In the genomic region with DNA sequence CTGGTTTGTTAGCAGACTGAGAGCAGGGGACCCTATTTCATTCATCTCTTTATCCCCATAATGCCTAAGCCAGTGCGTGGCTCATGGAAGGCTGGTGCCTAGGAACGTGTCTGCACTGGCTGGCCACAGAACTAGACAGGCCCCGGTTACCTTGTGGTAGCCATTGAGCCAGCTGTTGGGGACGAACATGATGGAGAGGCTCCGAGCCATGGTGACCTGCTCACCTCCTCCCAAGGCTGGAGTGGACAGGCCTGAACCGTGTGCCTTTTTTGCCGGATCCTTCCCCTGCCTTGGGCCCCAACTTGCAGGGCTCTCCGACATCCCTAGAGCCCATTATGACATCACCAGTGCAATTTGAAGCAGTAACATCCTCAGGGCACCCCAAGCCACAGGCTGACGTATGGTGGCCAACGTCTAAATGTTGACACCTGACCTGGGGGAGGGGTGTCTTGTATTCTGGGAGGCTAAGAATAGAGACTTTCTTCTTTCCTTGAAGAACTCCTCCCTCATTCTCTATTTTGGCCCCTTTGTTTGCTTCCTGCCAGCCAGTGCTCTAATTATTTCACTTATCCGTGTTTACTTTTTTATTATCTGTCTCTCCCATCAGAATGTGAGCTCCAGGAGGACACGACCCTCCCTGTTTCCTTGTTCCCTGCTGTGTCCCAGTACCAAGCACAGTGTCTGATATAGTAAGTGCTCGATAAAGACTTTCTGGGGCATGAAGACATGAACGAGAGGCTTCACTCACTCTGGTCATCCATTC, we compare ENCODE assay signal across 15 cellular contexts. TPM values are rescaled to one million over a fixed set of nuclear protein-coding genes. Genes with fewer than 3 reads are reported as not detected.
A peak's percentile ranks its signal among the peaks of the same experiment; 100 is the strongest.
DNase-seq lines count a peak whose midpoint lies in the region; ATAC-seq and TF ChIP-seq lines count a peak whose summit lies in the region.
"Had no signal": no experiment of that assay in that cellular context is flagged by ENCODE, and none has a peak within 500 bp of the region (broad histone marks: within the 10 kb centered on the region; RNA-seq: fewer than 3 reads in every experiment).

No MANE protein-coding gene starts in this region.

- intact Hi-C loops in Panc1 (cut with micrococcal nuclease; ENCODE audit: unreplicated experiment), result no loop called here

- BruUV-seq in Panc1 (replicated peaks; lab: Mats Ljungman, UMichigan), result no TSS peak

- DNase-seq in COLO668 (lab: John Stamatoyannopoulos, UW; ENCODE audit: unreplicated experiment) (peak; percentile 26), Panc1 (ENCODE audit: low read depth, low spot score) (no peak), myocyte (ENCODE audit: low read depth) (peak; percentile 47), DMS79 (lab: John Stamatoyannopoulos, UW) (no peak), GM20000 (ENCODE audit: low spot score) (no peak)
- peak; percentile 18 for DNase-seq in Jurkat, Clone E6-1 (ENCODE audit: low read depth, low spot score)
- DNase-seq: activated CD4-positive, alpha-beta T cell treated with anti-CD3 and anti-CD28 coated beads, Interleukin-2, amount 50 U/mL, for 48 hours; activated T-cell treated with anti-CD3 and anti-CD28 coated beads, Interleukin-2, amount 50 U/mL, for 24 hours; dermis blood vessel endothelial cell; left ventricle myocardium inferior; NCI-H774 had no signal

- H3K4me3 ChIP-seq in Jurkat, Clone E6-1 (ENCODE audit: low read length), result no peak overlapping the region
- H3K4me3 ChIP-seq in Panc1 (ENCODE audit: low read depth in 2 of 2, low read length in 2 of 2), result no peak overlapping the region
- H3K4me3 ChIP-seq: gastroesophageal sphincter, left ventricle myocardium inferior had no signal

- H3K27me3 ChIP-seq in Panc1 (ENCODE audit: control insufficient read depth, insufficient read depth, low read length), result no peaks in the 10 kb centered on the region
- H3K27me3 ChIP-seq: gastroesophageal sphincter had no signal

- no peaks in the 10 kb centered on the region for H3K36me3 ChIP-seq in Panc1 (ENCODE audit: control insufficient read depth, insufficient read depth, low read length)
- H3K36me3 ChIP-seq: gastroesophageal sphincter, left ventricle myocardium inferior had no signal

- CTCF ChIA-PET in Panc1 (lab: Charles Lee), result no interaction called here

- H3K27ac ChIP-seq in Panc1 (ENCODE audit: low read length), result peak overlapping the region; percentile 62; the same call in 1 of the 2 replicates
- H3K27ac ChIP-seq: epithelial cell of prostate, left ventricle myocardium inferior had no signal

- no peaks in the 10 kb centered on the region for H3K9me3 ChIP-seq in Panc1 (ENCODE audit: control insufficient read depth, insufficient read depth, low read depth, low read length)
- H3K9me3 ChIP-seq: gastroesophageal sphincter, left ventricle myocardium inferior had no signal

- TF ChIP-seq CTCF in Panc1 (IDR thresholded peaks at IDR 0.05) (no peak), GM20000 (IDR thresholded peaks at IDR 0.05; ENCODE audit: extremely low read depth, missing control alignments) (no peak)

- peaks cover 38% of the 10 kb centered on the region for H3K4me1 ChIP-seq in Panc1 (ENCODE audit: control insufficient read depth, insufficient read depth, low read length)

- in situ Hi-C loops in Panc1 (cut with HindIII; ENCODE audit: low pct_unique_long_range_greater_than_20kb, low sequenced_read_pairs), result no loop called here

- POLR2A ChIA-PET in Panc1 (lab: Charles Lee), result no interaction called here

- ATAC-seq in Panc1 (no peak), GM21825 (IDR thresholded peaks at IDR 0.05; ENCODE audit: unreplicated experiment) (no peak), esophagus mucosa (no peak)
- ATAC-seq: gastroesophageal sphincter had no signal

RNA-seq across cellular contexts. Expression of a gene that starts 12.2 kb away (rescaled TPM):
- polyA plus RNA-seq in Jurkat, Clone E6-1 (2012; ENCODE audit: insufficient read depth, insufficient read length), result 95.4 TPM
- 107 TPM for total RNA-seq in Panc1 (2021; ENCODE audit: unreplicated experiment)
- polyA plus RNA-seq in Panc1 (2012; ENCODE audit: insufficient read length), result 149 TPM
- 61.4 and 65.3 TPM in 2 replicates for total RNA-seq in myocyte
- 74.2 TPM for polyA plus RNA-seq in myocyte (2012)
- total RNA-seq in esophagus mucosa, result 32.3 TPM

RNA-seq across cellular contexts. Expression of a gene that starts 18.3 kb away (rescaled TPM):
- polyA plus RNA-seq in Jurkat, Clone E6-1 (2012; ENCODE audit: insufficient read depth, insufficient read length), result not detected
- total RNA-seq in Panc1 (2021; ENCODE audit: unreplicated experiment) (0.69 TPM), myocyte (10,265 and 13,585 TPM in 2 replicates), esophagus mucosa (29.3 TPM)
- polyA plus RNA-seq in Panc1 (2012; ENCODE audit: insufficient read length), result 0.19 TPM
- polyA plus RNA-seq in myocyte (2012), result 3,580 TPM
- total RNA-seq: dermis blood vessel endothelial cell had no signal

RNA-seq across cellular contexts. Expression of a gene that starts 34.7 kb away (rescaled TPM):
- polyA plus RNA-seq in Jurkat, Clone E6-1 (2012; ENCODE audit: insufficient read depth, insufficient read length), result 29.7 TPM
- total RNA-seq in Panc1 (2021; ENCODE audit: unreplicated experiment), result 3.4 TPM
- 2.7 TPM for polyA plus RNA-seq in Panc1 (2012; ENCODE audit: insufficient read length)
- total RNA-seq in myocyte, result 78.0 and 79.8 TPM in 2 replicates
- polyA plus RNA-seq in myocyte (2012), result 57.8 TPM
- 3.8 TPM for total RNA-seq in esophagus mucosa

Comparison
In these comparisons a context has a peak if more than half of its experiments do, and no peak if none do; other contexts are left out.
1. DNase-seq: peak in COLO668 (single experiment), Jurkat, Clone E6-1 (single experiment) and myocyte (single experiment); none in Panc1 (single experiment), DMS79 (single experiment) and GM20000 (single experiment).
2. RNA of a gene that starts 18.3 kb away (total RNA-seq): 10,265 to 13,585 TPM in myocyte; 29.3 TPM in esophagus mucosa (single experiment) and 0.69 TPM in Panc1 (single experiment); every median in the first group is over 100 times any median in the second.
3. RNA of a gene that starts 34.7 kb away (total RNA-seq): 78.0 to 79.8 TPM in myocyte; 3.8 TPM in esophagus mucosa (single experiment) and 3.4 TPM in Panc1 (single experiment); every median in the first group is over 10 times any median in the second.